In genomic region chr2:74261204-74261864, GRCh38 we compare ENCODE assay signal across 9 cellular contexts.
DNase-seq lines count a peak whose midpoint lies in the region; ATAC-seq and TF ChIP-seq lines count a peak whose summit lies in the region.
"Had no signal": no experiment of that assay in that cellular context is flagged by ENCODE, and none has a peak within 500 bp of the region (broad histone marks: within the 10 kb centered on the region; RNA-seq: fewer than 3 reads in every experiment).

No MANE protein-coding gene starts in this region.

- intact Hi-C loops in esophagus muscularis mucosa (cut with DNase I): no loop called here

- no peaks in the 10 kb centered on the region for H3K27me3 ChIP-seq in esophagus muscularis mucosa
- H3K27me3 ChIP-seq: Peyer's patch had no signal

- no peak overlapping the region for H3K4me3 ChIP-seq in esophagus muscularis mucosa
- H3K4me3 ChIP-seq: Peyer's patch had no signal

- no peak for TF ChIP-seq POLR2A in esophagus muscularis mucosa (IDR thresholded peaks at IDR 0.05; ENCODE audit: low read depth)

- no peaks in the 10 kb centered on the region for H3K4me1 ChIP-seq in esophagus muscularis mucosa
- H3K4me1 ChIP-seq: Peyer's patch had no signal

- TF ChIP-seq CTCF in GM12872 (IDR thresholded peaks at IDR 0.05; ENCODE audit: insufficient read depth, low read depth, low read length) (0 out of 3 replicates have a peak, but pooled peaks have one; percentile 3), esophagus muscularis mucosa (IDR thresholded peaks at IDR 0.05) (peak; percentile 19 to 31 (median 29))

- H3K9me3 ChIP-seq in esophagus muscularis mucosa: no peaks in the 10 kb centered on the region
- H3K9me3 ChIP-seq: Peyer's patch had no signal

- TF ChIP-seq EP300 in esophagus muscularis mucosa (IDR thresholded peaks at IDR 0.05): no peak

- ATAC-seq in GM18502 (IDR thresholded peaks at IDR 0.05; ENCODE audit: poor library complexity, unreplicated experiment): no peak
- ATAC-seq in HG03457 (IDR thresholded peaks at IDR 0.05; ENCODE audit: unreplicated experiment): no peak

- WGBS in esophagus muscularis mucosa: 61% methylated on average over 6 of the region's 6 CpGs

- no peak overlapping the region for H3K27ac ChIP-seq in esophagus muscularis mucosa (replicated peaks in 1 of 4)
- H3K27ac ChIP-seq: Peyer's patch had no signal

- H3K36me3 ChIP-seq in esophagus muscularis mucosa: peaks cover 0 to 27% (median 6%) of the 10 kb centered on the region in 4 donors
- H3K36me3 ChIP-seq: Peyer's patch had no signal

- DNase-seq in NCI-H774 (lab: John Stamatoyannopoulos, UW) (peak; percentile 4), esophagus muscularis mucosa (ENCODE audit: extremely low spot score) (no peak), pons (ENCODE audit: low spot score) (peak; percentile 26), NCI-H187 (lab: John Stamatoyannopoulos, UW) (no peak)
- no peak for DNase-seq in effector CD4-positive, alpha-beta T cell

Comparison
In these comparisons a context has a peak if more than half of its experiments do, and no peak if none do; other contexts are left out.
1. DNase-seq: peak in NCI-H774 (single experiment) and pons (single experiment); none in esophagus muscularis mucosa (single experiment), effector CD4-positive, alpha-beta T cell (single experiment) and NCI-H187 (0 of 2).